29 cellular contexts compared by ENCODE assay signal in genomic region chrX:68179355-68179754, GRCh38.
"Had no signal": no experiment of that assay in that cellular context is flagged by ENCODE, and none has a peak within 500 bp of the region (broad histone marks: within the 10 kb centered on the region; RNA-seq: fewer than 3 reads in every experiment).

No MANE protein-coding gene starts in this region.

- H3K4me3 Mint-ChIP-seq: activated CD4-positive, alpha-beta T cell treated with anti-CD3 and anti-CD28 coated beads, Interleukin-2, amount 10 ng/mL, durations not matched to agents 7 days and 5 days; activated naive CD8-positive, alpha-beta T cell treated with anti-CD3 and anti-CD28 coated beads for 36 hours; activated T-cell treated with anti-CD3 and anti-CD28 coated beads, Interleukin-2, amount 50 U/mL, for 4 hours; T-cell had no signal

- H3K4me3 ChIP-seq: PC-9 had no signal

- H3K27ac Mint-ChIP-seq: activated CD4-positive, alpha-beta T cell treated with anti-CD3 and anti-CD28 coated beads, Interleukin-2, amount 10 ng/mL, durations not matched to agents 7 days and 5 days; activated naive CD8-positive, alpha-beta T cell treated with anti-CD3 and anti-CD28 coated beads for 36 hours; T-cell had no signal

- DNase-seq: activated CD4-positive, alpha-beta T cell treated with anti-CD3 and anti-CD28 coated beads for 1 hour; activated CD4-positive, alpha-beta T cell treated with anti-CD3 and anti-CD28 coated beads, Interleukin-2, amount 10 ng/mL, durations not matched to agents 7 days and 5 days; activated CD4-positive, alpha-beta T cell treated with anti-CD3 and anti-CD28 coated beads, Interleukin-2, amount 50 U/mL, for 48 hours; activated CD4-positive, CD25-positive, alpha-beta regulatory T cell; activated CD8-positive, alpha-beta memory T cell treated with anti-CD3 and anti-CD28 coated beads for 24 hours; activated effector memory CD4-positive, alpha-beta T cell treated with anti-CD3 and anti-CD28 coated beads, Interleukin-2, amount 50 U/mL, for 16 hours; activated naive CD4-positive, alpha-beta T cell; activated naive CD4-positive, alpha-beta T cell treated with anti-CD3 and anti-CD28 coated beads, Interleukin-2, amount 50 U/mL, for 16 hours; activated naive CD8-positive, alpha-beta T cell treated with anti-CD3 and anti-CD28 coated beads for 36 hours; activated T-cell treated with anti-CD3 and anti-CD28 coated beads, Interleukin-2, amount 50 U/mL, for 4 hours; amniotic stem cell; aorta; brain microvascular endothelial cell; central memory CD4-positive, alpha-beta T cell; NCI-H1092 treated with DMSO at 0.1 percent for 48 hours; NCI-H1417; NCI-H146; NCI-H187; NCI-H2029 treated with DMSO at 0.1 percent for 48 hours; NCI-H2107; NCI-H2171; NCI-H510A; NCI-H526; NCI-H748 treated with DMSO at 0.1 percent for 48 hours; NK-92 treated with Interleukin-12 subunit alpha and Interleukin-12 subunit beta, amount 100 ng/mL, for 24 hours; PC-9; SIG-M5; T-cell; WERI-Rb-1 had no signal

- H3K36me3 Mint-ChIP-seq: T-cell had no signal
